Comparison of ENCODE assay signal across 30 cellular contexts in genomic region chr15:71518661-71519060, GRCh38.
"Had no signal": no experiment of that assay in that cellular context is flagged by ENCODE, and none has a peak within 500 bp of the region (broad histone marks: within the 10 kb centered on the region; RNA-seq: fewer than 3 reads in every experiment).

No MANE protein-coding gene starts in this region.

- DNase-seq: activated B cell treated with CpG ODN at 0.5 μM for 24 hours; activated CD4-positive, alpha-beta memory T cell treated with anti-CD3 and anti-CD28 coated beads for 36 hours; activated CD4-positive, alpha-beta T cell treated with anti-CD3 and anti-CD28 coated beads for 4 hours; activated CD4-positive, alpha-beta T cell treated with anti-CD3 and anti-CD28 coated beads, Interleukin-2, amount 10 ng/mL, durations not matched to agents 24 days and 14 days; activated CD4-positive, alpha-beta T cell treated with anti-CD3 and anti-CD28 coated beads, Interleukin-2, amount 50 U/mL, for 1 hour; activated CD4-positive, alpha-beta T cell treated with anti-CD3 and anti-CD28 coated beads, Interleukin-2, amount 50 U/mL, for 4 hours; activated CD4-positive, CD25-positive, alpha-beta regulatory T cell treated with anti-CD3 and anti-CD28 coated beads, Interleukin-2, amount 50 U/mL, for 72 hours; activated CD8-positive, alpha-beta memory T cell treated with anti-CD3 and anti-CD28 coated beads, Interleukin-2, amount 50 U/mL, for 4 hours; activated CD8-positive, alpha-beta T cell treated with anti-CD3 and anti-CD28 coated beads for 36 hours; activated effector memory CD4-positive, alpha-beta T cell treated with anti-CD3 and anti-CD28 coated beads, Interleukin-2, amount 50 U/mL, for 16 hours; activated gamma-delta T cell treated with Interleukin-2 at 50 U/mL for 16 hours; activated naive CD4-positive, alpha-beta T cell; activated naive CD4-positive, alpha-beta T cell treated with anti-CD3 and anti-CD28 coated beads for 36 hours; activated naive CD4-positive, alpha-beta T cell treated with anti-CD3 and anti-CD28 coated beads, Interleukin-2, amount 50 U/mL, for 16 hours; activated naive CD8-positive, alpha-beta T cell treated with anti-CD3 and anti-CD28 coated beads for 36 hours; activated T-cell treated with anti-CD3 and anti-CD28 coated beads for 4 hours; activated T-cell treated with anti-CD3 and anti-CD28 coated beads, Interleukin-2, amount 50 U/mL, for 1 hour; activated T-cell treated with anti-CD3 and anti-CD28 coated beads, Interleukin-2, amount 50 U/mL, for 4 hours; activated T-cell treated with anti-CD3 and anti-CD28 coated beads, Interleukin-2, amount 50 U/mL, for 72 hours; adrenal gland; amniotic stem cell; aorta; body of pancreas; central memory CD4-positive, alpha-beta T cell; T-helper 1 cell; T-helper 2 cell; T-helper 9 cell had no signal

- H3K9me3 ChIP-seq: adrenal gland, body of pancreas had no signal

- H3K36me3 ChIP-seq: adrenal gland had no signal

- ATAC-seq: activated CD8-positive, alpha-beta T cell treated with anti-CD3 and anti-CD28 coated beads for 36 hours; activated naive CD4-positive, alpha-beta T cell treated with anti-CD3 and anti-CD28 coated beads, Interleukin-2, amount 50 U/mL, for 72 hours; activated T-cell treated with anti-CD3 and anti-CD28 coated beads, Interleukin-2, amount 50 U/mL, for 4 hours; activated T-cell treated with anti-CD3 and anti-CD28 coated beads, Interleukin-2, amount 50 U/mL, for 72 hours; activated T-helper 17 cell treated with anti-CD3 and anti-CD28 coated beads, Interleukin-2, amount 50 U/mL, for 72 hours; body of pancreas had no signal

- H3K4me3 ChIP-seq: adrenal gland, body of pancreas had no signal

- H3K27me3 ChIP-seq: adrenal gland, body of pancreas had no signal

- H3K27ac ChIP-seq: adrenal gland, body of pancreas, VCaP had no signal
